Comparison of ENCODE assay signal across 8 cellular contexts in the genomic region with DNA sequence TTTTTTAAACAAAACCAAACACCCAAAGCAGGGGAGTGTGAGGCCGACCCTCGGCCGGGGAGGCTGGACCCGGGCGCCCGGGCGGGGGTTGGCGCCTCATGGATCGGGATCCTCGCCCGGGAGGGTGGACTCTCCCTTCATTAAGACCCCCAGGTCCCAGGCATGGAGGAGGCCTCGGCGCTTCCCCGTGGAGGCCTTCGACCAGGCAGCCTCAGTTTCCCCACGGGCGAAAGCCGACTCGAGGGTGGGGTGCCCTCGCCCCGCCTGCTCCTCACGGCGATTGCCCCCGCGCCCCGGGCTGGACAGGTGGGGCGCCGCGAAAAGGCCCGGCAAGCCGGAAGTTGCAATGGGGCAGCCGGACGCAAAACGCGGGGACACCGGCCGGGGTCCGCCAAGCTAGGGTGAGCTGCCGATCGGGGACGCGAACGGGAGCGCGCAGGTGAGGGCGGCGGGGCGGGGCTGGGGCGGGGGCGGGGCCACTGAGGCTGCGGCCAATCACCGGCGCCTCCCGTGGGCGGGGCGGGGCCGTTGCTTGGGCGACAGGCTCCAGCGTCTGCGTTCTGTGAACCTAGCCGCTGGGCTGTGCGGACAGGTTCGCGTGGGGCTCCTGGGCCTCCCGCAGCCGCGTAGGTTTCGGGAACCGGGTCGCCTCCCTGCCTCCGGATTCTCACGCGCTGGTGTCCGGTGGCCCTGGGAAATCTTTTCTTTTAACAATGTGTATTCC. TPM values are rescaled to one million over a fixed set of nuclear protein-coding genes. Genes with fewer than 3 reads are reported as not detected.
DNase-seq lines count a peak whose midpoint lies in the region; ATAC-seq, FAIRE-seq and TF ChIP-seq lines count a peak whose summit lies in the region.

No MANE protein-coding gene starts in this region.

- H3K9me3 ChIP-seq in AG04450 (ENCODE audit: control insufficient read depth, insufficient read depth, low read length) (no peaks in the 10 kb centered on the region), keratinocyte (ENCODE audit: control insufficient read depth, low read depth, low read length) (no peaks in the 10 kb centered on the region)

- no peak for FAIRE-seq in keratinocyte (lab: Jason Lieb, UNC)

- H3K4me2 ChIP-seq in keratinocyte (ENCODE audit: control insufficient read depth, extremely low read depth, insufficient read depth, low read depth, low read length) = peak overlapping the region; percentile 79

- dilution Hi-C loops in keratinocyte (cut with MboI; ENCODE audit: extremely low pct_ligation_motif_present, low sequenced_read_pairs) = no loop called here

- no peaks in the 10 kb centered on the region for H3K79me2 ChIP-seq in keratinocyte (ENCODE audit: control insufficient read depth, insufficient read depth, low read length)

- H3K4me3 ChIP-seq in AG04450 (ENCODE audit: low read depth, low read length) (peak overlapping the region; percentile 73), keratinocyte (ENCODE audit: control insufficient read depth in 2 of 3, extremely low read depth in 1 of 3, insufficient read depth in 2 of 3, low read depth in 1 of 3, low read length in 3 of 3) (peak overlapping the region; percentile 61 to 87 (median 71))

- CTCF ChIA-PET in AG04450 (lab: Charles Lee) = interaction anchor here (1.2 kb wide), 1 partner anchor 48 kb away, joined by 7 read pairs; no protein-coding TSS in a partner anchor

- peak overlapping the region; percentile 86 for H3K9ac ChIP-seq in keratinocyte (ENCODE audit: control insufficient read depth, extremely low read depth, insufficient read depth, low read length)

- no peaks in the 10 kb centered on the region for H3K4me1 ChIP-seq in keratinocyte (ENCODE audit: control insufficient read depth, extremely low read depth, insufficient read depth, low read length)

- no peaks in the 10 kb centered on the region for H4K20me1 ChIP-seq in keratinocyte (ENCODE audit: control insufficient read depth, extremely low read depth, insufficient read depth, low read length)

- H3K36me3 ChIP-seq in keratinocyte (ENCODE audit: control insufficient read depth in 2 of 2, extremely low read depth in 1 of 2, insufficient read depth in 2 of 2, low read length in 2 of 2) = no peaks in the 10 kb centered on the region

- TF ChIP-seq CTCF in AG04450 (IDR thresholded peaks at IDR 0.05; ENCODE audit: low read depth, low read length) = no peak
- no peak for TF ChIP-seq CTCF in keratinocyte (optimal IDR thresholded peaks at IDR 0.05 in 1 of 3, IDR thresholded peaks at IDR 0.05 in 1 of 3, conservative IDR thresholded peaks at IDR 0.05 in 1 of 3; ENCODE audit: extremely low read depth in 1 of 3, insufficient read depth in 2 of 3, low read length in 3 of 3)

- DNase-seq in AG04450 (ENCODE audit: low read depth, low spot score) = peak; percentile 62
- peak; percentile 85 for DNase-seq in NCI-H226
- DNase-seq in activated CD4-positive, CD25-positive, alpha-beta regulatory T cell treated with anti-CD3 and anti-CD28 coated beads, Interleukin-2, amount 50 U/mL, for 16 hours (ENCODE audit: low read depth, low spot score) = peak; percentile 73
- DNase-seq in central memory CD4-positive, alpha-beta T cell = peak; percentile 82
- no peak for DNase-seq in keratinocyte (ENCODE audit: low read depth, low spot score)
- peak; percentile 87 for DNase-seq in stimulated activated CD4-positive, alpha-beta T cell treated with anti-CD3 and anti-CD28 coated beads, Interleukin-12 subunit alpha, Interleukin-12 subunit beta, amount 100 ng/mL, for 4 hours

- no peaks in the 10 kb centered on the region for H3K9me1 ChIP-seq in keratinocyte (ENCODE audit: control insufficient read depth, extremely low read depth, insufficient read depth, low read length)

- no peaks in the 10 kb centered on the region for H3K27me3 ChIP-seq in AG04450 (ENCODE audit: control insufficient read depth, insufficient read depth, low read length)
- H3K27me3 ChIP-seq in keratinocyte (ENCODE audit: control insufficient read depth, extremely low read depth, insufficient read depth, low read length) = no peaks in the 10 kb centered on the region

- H2AFZ ChIP-seq in keratinocyte (ENCODE audit: control insufficient read depth, low read length) = peak overlapping the region; percentile 98

- ATAC-seq in GM18909 (IDR thresholded peaks at IDR 0.05; ENCODE audit: poor library complexity, unreplicated experiment) (peak; percentile 83), HG03139 (IDR thresholded peaks at IDR 0.05; ENCODE audit: unreplicated experiment) (peak; percentile 68)

- no peak overlapping the region for H3K27ac ChIP-seq in AG04450 (ENCODE audit: low read depth, low read length)
- H3K27ac ChIP-seq in keratinocyte (ENCODE audit: control insufficient read depth, insufficient read depth, low read length) = peak overlapping the region; percentile 23

- POLR2A ChIA-PET in AG04450 (lab: Yijun Ruan, JAX) = interaction anchor here (0.7 to 1.2 kb wide), 2 partner anchors 9 to 440 kb away, joined by 3 read pairs; no protein-coding TSS in a partner anchor

RNA-seq across cellular contexts. Expression of a gene that starts 6.0 kb away (rescaled TPM):
- 3.6 and 5.5 TPM in 2 replicates for polyA plus RNA-seq in AG04450 (2011; rRNA removed)
- 3.0 and 4.2 TPM in 2 replicates for polyA minus RNA-seq in AG04450 (2011; rRNA and poly(A)+ RNA removed)
- polyA plus RNA-seq in keratinocyte = 6.0 to 8.7 TPM (median 8.1 TPM) in 3 replicates
- 5.8 TPM for polyA plus RNA-seq in keratinocyte (2011; ENCODE audit: low read depth)
- 5.4 and 14.2 TPM in 2 replicates for polyA plus RNA-seq in keratinocyte (2011; cell fraction: cytosol; rRNA removed)
- 10.3 and 13.3 TPM in 2 replicates for polyA plus RNA-seq in keratinocyte (2011; cell fraction: nucleus; rRNA removed)
- polyA plus RNA-seq in keratinocyte (2012; ENCODE audit: low replicate concordance) = 6.9 and 10.2 TPM in 2 replicates
- polyA minus RNA-seq in keratinocyte = 2.6 to 4.1 TPM (median 4.0 TPM) in 3 replicates
- polyA minus RNA-seq in keratinocyte (2011; cell fraction: cytosol; rRNA and poly(A)+ RNA removed) = 16.9 TPM
- 6.2 and 8.1 TPM in 2 replicates for polyA minus RNA-seq in keratinocyte (2011; cell fraction: nucleus; rRNA and poly(A)+ RNA removed)

RNA-seq across cellular contexts. Expression of a gene that starts 7.3 kb away (rescaled TPM):
- polyA plus RNA-seq in AG04450 (2011; rRNA removed) = not detected in 2 replicates
- polyA minus RNA-seq in AG04450 (2011; rRNA and poly(A)+ RNA removed) = not detected in 2 replicates
- not detected in 3 replicates for polyA plus RNA-seq in keratinocyte
- not detected for polyA plus RNA-seq in keratinocyte (2011; ENCODE audit: low read depth)
- polyA plus RNA-seq in keratinocyte (2011; cell fraction: cytosol; rRNA removed) = not detected in 2 replicates
- polyA plus RNA-seq in keratinocyte (2011; cell fraction: nucleus; rRNA removed) = not detected in 2 replicates
- not detected in 2 replicates for polyA plus RNA-seq in keratinocyte (2012; ENCODE audit: low replicate concordance)
- not detected in 3 replicates for polyA minus RNA-seq in keratinocyte
- polyA minus RNA-seq in keratinocyte (2011; cell fraction: cytosol; rRNA and poly(A)+ RNA removed) = not detected
- not detected in 2 replicates for polyA minus RNA-seq in keratinocyte (2011; cell fraction: nucleus; rRNA and poly(A)+ RNA removed)

RNA-seq across cellular contexts. Expression of a gene that starts 28.5 kb away (rescaled TPM):
- polyA plus RNA-seq in AG04450 (2011; rRNA removed) (0.47 and 1.2 TPM in 2 replicates), keratinocyte (0.51 to 1.1 TPM (median 0.62 TPM) in 3 replicates)
- 1.1 TPM in 2 replicates for polyA minus RNA-seq in AG04450 (2011; rRNA and poly(A)+ RNA removed)
- polyA plus RNA-seq in keratinocyte (2011; ENCODE audit: low read depth) = 1.5 TPM
- 0.77 and 2.4 TPM in 2 replicates for polyA plus RNA-seq in keratinocyte (2011; cell fraction: cytosol; rRNA removed)
- polyA plus RNA-seq in keratinocyte (2011; cell fraction: nucleus; rRNA removed) = 1.4 and 2.0 TPM in 2 replicates
- polyA plus RNA-seq in keratinocyte (2012; ENCODE audit: low replicate concordance) = 6.4 and 6.6 TPM in 2 replicates
- polyA minus RNA-seq in keratinocyte = 1.2 to 4.8 TPM (median 1.5 TPM) in 3 replicates
- polyA minus RNA-seq in keratinocyte (2011; cell fraction: cytosol; rRNA and poly(A)+ RNA removed) = 7.5 TPM
- 2.0 and 2.6 TPM in 2 replicates for polyA minus RNA-seq in keratinocyte (2011; cell fraction: nucleus; rRNA and poly(A)+ RNA removed)

RNA-seq across cellular contexts. Expression of a gene that starts 40.9 kb away (rescaled TPM):
- polyA plus RNA-seq in AG04450 (2011; rRNA removed) (30.3 and 37.9 TPM in 2 replicates), keratinocyte (0.28 to 0.67 TPM (median 0.31 TPM) in 3 replicates)
- polyA minus RNA-seq in AG04450 (2011; rRNA and poly(A)+ RNA removed) = 10.2 and 16.0 TPM in 2 replicates
- polyA plus RNA-seq in keratinocyte (2011; ENCODE audit: low read depth) = 3.2 TPM
- polyA plus RNA-seq in keratinocyte (2011; cell fraction: cytosol; rRNA removed) = 1.0 and 1.5 TPM in 2 replicates
- polyA plus RNA-seq in keratinocyte (2011; cell fraction: nucleus; rRNA removed) = 0.81 and 0.87 TPM in 2 replicates
- polyA plus RNA-seq in keratinocyte (2012; ENCODE audit: low replicate concordance) = 0.40 and 2.2 TPM in 2 replicates
- polyA minus RNA-seq in keratinocyte = 0.74 TPM in 1 of 3 replicates, not detected in the others
- not detected for polyA minus RNA-seq in keratinocyte (2011; cell fraction: cytosol; rRNA and poly(A)+ RNA removed)
- 0.93 TPM in 1 of 2 replicates, not detected in the other for polyA minus RNA-seq in keratinocyte (2011; cell fraction: nucleus; rRNA and poly(A)+ RNA removed)
